8 cellular contexts compared by ENCODE assay signal in the genomic region with DNA sequence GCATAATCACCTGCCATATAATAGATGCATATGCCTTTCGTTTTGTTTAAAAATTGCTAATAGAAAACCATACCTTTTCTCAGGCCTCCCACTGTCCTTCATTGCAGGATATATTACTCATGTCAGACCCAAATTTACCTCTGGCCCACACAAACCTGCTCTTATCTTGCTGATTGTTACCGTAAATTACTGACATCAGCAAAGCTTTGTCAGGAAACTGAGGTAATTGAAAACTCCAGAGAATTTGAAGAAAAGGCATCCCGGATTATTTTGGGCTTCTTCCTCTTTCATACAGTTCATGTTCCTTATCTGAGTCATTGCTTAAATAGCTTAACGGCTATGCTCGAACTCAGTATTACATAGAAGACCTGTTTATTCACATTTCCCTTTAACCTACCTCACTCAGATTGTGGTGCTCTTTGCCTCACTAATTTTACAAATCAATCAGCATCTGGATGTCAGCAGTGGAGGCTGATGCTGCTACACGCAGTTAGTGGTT.
DNase-seq lines count a peak whose midpoint lies in the region; ATAC-seq, FAIRE-seq and TF ChIP-seq lines count a peak whose summit lies in the region.

No MANE protein-coding gene starts in this region.

- H3K36me3 ChIP-seq in astrocyte (ENCODE audit: insufficient read depth, low read length) (no peaks in the 10 kb centered on the region), neural progenitor cell (no peaks in the 10 kb centered on the region)

- H3K9me3 Mint-ChIP-seq in astrocyte (ENCODE audit: unreplicated experiment) (no peaks in the 10 kb centered on the region), neural progenitor cell (no peaks in the 10 kb centered on the region)

- TF ChIP-seq CTCF in GM12864 (IDR thresholded peaks at IDR 0.05; ENCODE audit: low read depth, low read length, missing control alignments) (no peak), astrocyte (IDR thresholded peaks at IDR 0.05; ENCODE audit: insufficient read depth, low read depth, low read length) (no peak), neural progenitor cell (IDR thresholded peaks at IDR 0.05) (no peak)

- H3K27ac ChIP-seq in astrocyte (ENCODE audit: low read depth, low read length) (no peak overlapping the region), neural progenitor cell (no peak overlapping the region)

- H3K4me3 ChIP-seq in GM12864 (ENCODE audit: low read depth, low read length) (no peak overlapping the region), astrocyte (ENCODE audit: insufficient read depth, low read depth, low read length) (no peak overlapping the region), neural progenitor cell (no peak overlapping the region)

- no peaks in the 10 kb centered on the region for H3K27me3 ChIP-seq in astrocyte (ENCODE audit: insufficient read depth, low read length)
- H3K27me3 ChIP-seq in neural progenitor cell: no peaks in the 10 kb centered on the region

- ATAC-seq in GM21390 (IDR thresholded peaks at IDR 0.05; ENCODE audit: unreplicated experiment): peak; percentile 73
- ATAC-seq in HG03460 (IDR thresholded peaks at IDR 0.05; ENCODE audit: unreplicated experiment): peak; percentile 60

- FAIRE-seq in astrocyte (lab: Jason Lieb, UNC): no peak

- H3K27ac Mint-ChIP-seq in astrocyte (ENCODE audit: unreplicated experiment) (peak overlapping the region; percentile 58), neural progenitor cell (no peak overlapping the region)

- no peaks in the 10 kb centered on the region for H3K79me2 ChIP-seq in astrocyte (ENCODE audit: insufficient read depth, low read length)
- H3K79me2 ChIP-seq in neural progenitor cell (ENCODE audit: low read depth): no peaks in the 10 kb centered on the region

- H3K4me1 ChIP-seq in astrocyte (ENCODE audit: insufficient read depth, low read length) (peaks cover 14% of the 10 kb centered on the region), neural progenitor cell (peaks cover 10% of the 10 kb centered on the region)

- DNase-seq in GM12864 (ENCODE audit: low read depth) (peak; percentile 22), astrocyte (ENCODE audit: low read depth) (peak; percentile 82), NCI-H1105 (lab: John Stamatoyannopoulos, UW) (no peak), 8988T (no peak), neural progenitor cell (ENCODE audit: low spot score) (no peak), NCI-H2107 (lab: John Stamatoyannopoulos, UW) (no peak)

- H3F3A ChIP-seq in neural progenitor cell (ENCODE audit: low read depth): no peaks in the 10 kb centered on the region

- H3K36me3 Mint-ChIP-seq in astrocyte (ENCODE audit: low read depth, unreplicated experiment) (peaks cover 4% of the 10 kb centered on the region), neural progenitor cell (no peaks in the 10 kb centered on the region)

- H2AFZ ChIP-seq in astrocyte (ENCODE audit: low read depth, low read length) (no peak overlapping the region), neural progenitor cell (replicated peaks) (no peak overlapping the region)

- H3K9ac ChIP-seq in astrocyte (ENCODE audit: low read length) (no peak overlapping the region), neural progenitor cell (no peak overlapping the region)

- H3K9me3 ChIP-seq in astrocyte (ENCODE audit: insufficient read depth, low read depth, low read length) (no peaks in the 10 kb centered on the region), neural progenitor cell (ENCODE audit: low read depth) (no peaks in the 10 kb centered on the region)

- H3K4me3 Mint-ChIP-seq in astrocyte (ENCODE audit: unreplicated experiment): no peak overlapping the region
- no peak overlapping the region for H3K4me3 Mint-ChIP-seq in neural progenitor cell

- H3K4me1 Mint-ChIP-seq in astrocyte (ENCODE audit: low read depth, unreplicated experiment) (peaks cover 68% of the 10 kb centered on the region), neural progenitor cell (peaks cover 8% of the 10 kb centered on the region)

- H3K4me2 ChIP-seq in astrocyte (ENCODE audit: low read length) (peak overlapping the region; percentile 14), neural progenitor cell (no peak overlapping the region)

- H4K20me1 ChIP-seq in astrocyte (ENCODE audit: insufficient read depth, low read length) (no peaks in the 10 kb centered on the region), neural progenitor cell (ENCODE audit: low read depth) (no peaks in the 10 kb centered on the region)

- H3K27me3 Mint-ChIP-seq in astrocyte (ENCODE audit: low read depth, unreplicated experiment) (no peaks in the 10 kb centered on the region), neural progenitor cell (ENCODE audit: insufficient read depth, low read depth) (peaks cover 6% of the 10 kb centered on the region)

Comparison
In these comparisons a context has a peak if more than half of its experiments do, and no peak if none do; other contexts are left out.
1. DNase-seq: peak in GM12864 (single experiment) and astrocyte (single experiment); none in NCI-H1105 (single experiment), 8988T (single experiment), neural progenitor cell (single experiment) and NCI-H2107 (single experiment).